8 cellular contexts compared by ENCODE assay signal in genomic region chr3:157087398-157088132, GRCh38.
DNase-seq lines count a peak whose midpoint lies in the region; ATAC-seq, FAIRE-seq and TF ChIP-seq lines count a peak whose summit lies in the region.

No MANE protein-coding gene starts in this region.

- peak; percentile 27 for FAIRE-seq in GM12892 (lab: Jason Lieb, UNC)

- DNase-seq in GM12892 (ENCODE audit: insufficient read length) (no peak), SW480 (ENCODE audit: low spot score) (peak; percentile 72), fibroblast of the aortic adventitia (ENCODE audit: low read depth) (peak; percentile 54), skeletal muscle cell (ENCODE audit: low read depth) (no peak), NCI-H1694 (lab: John Stamatoyannopoulos, UW) (no peak), NK-92 (lab: John Stamatoyannopoulos, UW; ENCODE audit: unreplicated experiment) (no peak)

- no peak for ATAC-seq in GM18858 (IDR thresholded peaks at IDR 0.05; ENCODE audit: unreplicated experiment)
- no peak for ATAC-seq in HG02938 (IDR thresholded peaks at IDR 0.05; ENCODE audit: unreplicated experiment)

- no peak for TF ChIP-seq CTCF in fibroblast of the aortic adventitia (IDR thresholded peaks at IDR 0.05; ENCODE audit: insufficient read depth, low read length)

- TF ChIP-seq POLR2A in GM12892 (IDR thresholded peaks at IDR 0.05; ENCODE audit: low read depth, low read length) = no peak

- H3K4me3 ChIP-seq in fibroblast of the aortic adventitia (ENCODE audit: low read depth, low read length) (peak overlapping the region; percentile 66), skeletal muscle cell (ENCODE audit: low read depth, low read length) (peak overlapping the region; percentile 54)

Comparison
In these comparisons a context has a peak if more than half of its experiments do, and no peak if none do; other contexts are left out.
1. DNase-seq: peak in SW480 (single experiment) and fibroblast of the aortic adventitia (single experiment); none in GM12892 (single experiment), skeletal muscle cell (single experiment), NCI-H1694 (single experiment) and NK-92 (single experiment).